Comparison of ENCODE assay signal across 15 cellular contexts in genomic region chrX:45007598-45007997, GRCh38.
DNase-seq lines count a peak whose midpoint lies in the region; ATAC-seq and TF ChIP-seq lines count a peak whose summit lies in the region.
"Had no signal": no experiment of that assay in that cellular context is flagged by ENCODE, and none has a peak within 500 bp of the region (broad histone marks: within the 10 kb centered on the region; RNA-seq: fewer than 3 reads in every experiment).

No MANE protein-coding gene starts in this region.

- no peak for TF ChIP-seq POLR2A in erythroblast (IDR thresholded peaks at IDR 0.05; ENCODE audit: low read length)

- H3K36me3 ChIP-seq in mucosa of descending colon (ENCODE audit: low read depth) = no peaks in the 10 kb centered on the region
- H3K36me3 ChIP-seq in SJCRH30 = no peaks in the 10 kb centered on the region
- H3K36me3 ChIP-seq: gastroesophageal sphincter, sigmoid colon had no signal

- intact Hi-C loops in mucosa of descending colon (cut with DNase I, micrococcal nuclease) = no loop called here

- ATAC-seq in GM18520 (IDR thresholded peaks at IDR 0.05; ENCODE audit: unreplicated experiment) (peak; percentile 68), GM21526 (IDR thresholded peaks at IDR 0.05; ENCODE audit: low FRiP score, unreplicated experiment) (peak; percentile 95), HG03460 (IDR thresholded peaks at IDR 0.05; ENCODE audit: unreplicated experiment) (peak; percentile 77), mucosa of descending colon (peak; percentile 56)
- ATAC-seq: gastroesophageal sphincter had no signal

- TF ChIP-seq CTCF in mucosa of descending colon (IDR thresholded peaks at IDR 0.05) = no peak

- H3K27ac ChIP-seq in SJCRH30 = no peak overlapping the region
- H3K27ac ChIP-seq: coronary artery, gastroesophageal sphincter, sigmoid colon had no signal

- H3K27me3 ChIP-seq in SJCRH30 = no peaks in the 10 kb centered on the region
- H3K27me3 ChIP-seq: gastroesophageal sphincter, sigmoid colon had no signal

- DNase-seq in mucosa of descending colon = no peak
- no peak for DNase-seq in SJCRH30
- no peak for DNase-seq in NCI-H2107 (lab: John Stamatoyannopoulos, UW)
- DNase-seq in erythroblast (lab: John Stamatoyannopoulos, UW) = no peak
- DNase-seq: activated effector memory CD4-positive, alpha-beta T cell treated with anti-CD3 and anti-CD28 coated beads, Interleukin-2, amount 50 U/mL, for 16 hours; Kasumi-1; mesenchymal stem cell; NCI-H774; sigmoid colon had no signal

- H3K4me1 ChIP-seq in mucosa of descending colon (ENCODE audit: low read depth) = no peaks in the 10 kb centered on the region
- no peaks in the 10 kb centered on the region for H3K4me1 ChIP-seq in SJCRH30
- H3K4me1 ChIP-seq: gastroesophageal sphincter had no signal

- H3K4me3 ChIP-seq in mucosa of descending colon = no peak overlapping the region
- H3K4me3 ChIP-seq in SJCRH30 = no peak overlapping the region
- H3K4me3 ChIP-seq: coronary artery, gastroesophageal sphincter, HAP-1, sigmoid colon had no signal

- H3K9me3 ChIP-seq in mucosa of descending colon = no peaks in the 10 kb centered on the region
- H3K9me3 ChIP-seq in SJCRH30 (replicated peaks) = no peaks in the 10 kb centered on the region
- H3K9me3 ChIP-seq: gastroesophageal sphincter, HAP-1 had no signal
